1 cellular context compared by ENCODE assay signal in the genomic region with DNA sequence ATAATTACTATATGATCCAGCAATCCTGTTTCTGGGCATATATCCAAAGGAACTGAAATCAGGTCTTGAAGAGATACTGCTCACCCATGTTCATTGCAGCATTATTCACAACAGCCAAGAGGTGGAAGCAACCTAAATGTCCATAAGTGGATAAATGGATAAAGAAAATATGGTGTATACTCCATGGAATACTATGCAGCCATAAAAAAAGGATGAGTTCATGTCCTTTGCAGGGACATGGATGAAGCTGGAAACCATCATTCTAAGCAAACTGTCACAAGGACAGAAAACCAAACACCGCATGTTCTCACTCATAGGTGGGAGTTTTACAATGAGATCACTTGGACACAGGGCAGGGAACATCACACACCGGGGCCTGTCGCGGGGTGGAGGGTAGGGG. TPM values are rescaled to one million over a fixed set of nuclear protein-coding genes. Genes with fewer than 3 reads are reported as not detected.
"Had no signal": no experiment of that assay in that cellular context is flagged by ENCODE, and none has a peak within 500 bp of the region (broad histone marks: within the 10 kb centered on the region; RNA-seq: fewer than 3 reads in every experiment).

No MANE protein-coding gene starts in this region.

RNA-seq across cellular contexts. Expression of a gene that starts 26.3 kb away (rescaled TPM):
- total RNA-seq: IMR-90 had no signal
- polyA plus RNA-seq: IMR-90 had no signal
